20 cellular contexts compared by ENCODE assay signal in genomic region chr3:159892801-159893200, GRCh38. TPM values are rescaled to one million over a fixed set of nuclear protein-coding genes. Genes with fewer than 3 reads are reported as not detected.
"Had no signal": no experiment of that assay in that cellular context is flagged by ENCODE, and none has a peak within 500 bp of the region (broad histone marks: within the 10 kb centered on the region; RNA-seq: fewer than 3 reads in every experiment).

No MANE protein-coding gene starts in this region.

- H3K4me1 Mint-ChIP-seq: activated CD4-positive, alpha-beta T cell treated with anti-CD3 and anti-CD28 coated beads for 36 hours; activated naive CD8-positive, alpha-beta T cell treated with anti-CD3 and anti-CD28 coated beads, Interleukin-2, amount 10 ng/mL, durations not matched to agents 7 days and 5 days; endodermal cell; naive thymus-derived CD8-positive, alpha-beta T cell; neural progenitor cell; WTC11 had no signal

- H3K27ac ChIP-seq: coronary artery, esophagus squamous epithelium, neural progenitor cell, spleen had no signal

- H3K4me1 ChIP-seq: neural progenitor cell had no signal

- H3K4me2 ChIP-seq: neural progenitor cell had no signal

- H3K9me3 ChIP-seq: esophagus squamous epithelium, spleen, thyroid gland had no signal

- H3K9ac ChIP-seq: neural progenitor cell had no signal

- H3K27me3 ChIP-seq: esophagus squamous epithelium, neural progenitor cell, spleen, thyroid gland had no signal

- H3K9me3 Mint-ChIP-seq: activated CD4-positive, alpha-beta memory T cell treated with anti-CD3 and anti-CD28 coated beads for 36 hours; activated naive CD8-positive, alpha-beta T cell treated with anti-CD3 and anti-CD28 coated beads, Interleukin-2, amount 10 ng/mL, durations not matched to agents 7 days and 5 days; endodermal cell; naive thymus-derived CD8-positive, alpha-beta T cell; neural progenitor cell; WTC11 had no signal

- H3K4me3 ChIP-seq: coronary artery, esophagus squamous epithelium, lung, neural progenitor cell, spleen, thyroid gland had no signal

- H3K4me3 Mint-ChIP-seq: activated CD4-positive, alpha-beta memory T cell treated with anti-CD3 and anti-CD28 coated beads for 36 hours; activated CD4-positive, alpha-beta T cell treated with anti-CD3 and anti-CD28 coated beads for 36 hours; activated naive CD8-positive, alpha-beta T cell treated with anti-CD3 and anti-CD28 coated beads, Interleukin-2, amount 10 ng/mL, durations not matched to agents 7 days and 5 days; endodermal cell; naive thymus-derived CD8-positive, alpha-beta T cell; neural progenitor cell; WTC11 had no signal

- H3K36me3 Mint-ChIP-seq: activated CD4-positive, alpha-beta memory T cell treated with anti-CD3 and anti-CD28 coated beads for 36 hours; activated naive CD8-positive, alpha-beta T cell treated with anti-CD3 and anti-CD28 coated beads, Interleukin-2, amount 10 ng/mL, durations not matched to agents 7 days and 5 days; naive thymus-derived CD8-positive, alpha-beta T cell had no signal

- H3K27ac Mint-ChIP-seq: activated CD4-positive, alpha-beta memory T cell treated with anti-CD3 and anti-CD28 coated beads for 36 hours; activated CD4-positive, alpha-beta T cell treated with anti-CD3 and anti-CD28 coated beads for 36 hours; activated naive CD8-positive, alpha-beta T cell treated with anti-CD3 and anti-CD28 coated beads, Interleukin-2, amount 10 ng/mL, durations not matched to agents 7 days and 5 days; endodermal cell; naive thymus-derived CD8-positive, alpha-beta T cell; neural progenitor cell; WTC11 had no signal

- H3K36me3 ChIP-seq: esophagus squamous epithelium, thyroid gland had no signal

- DNase-seq: activated CD4-positive, alpha-beta memory T cell treated with anti-CD3 and anti-CD28 coated beads for 36 hours; activated CD4-positive, alpha-beta T cell treated with anti-CD3 and anti-CD28 coated beads for 36 hours; activated naive CD4-positive, alpha-beta T cell treated with Interleukin-2 at 50 U/mL for 16 hours; activated naive CD8-positive, alpha-beta T cell treated with anti-CD3 and anti-CD28 coated beads, Interleukin-2, amount 10 ng/mL, durations not matched to agents 7 days and 5 days; activated T-cell treated with anti-CD3 and anti-CD28 coated beads, Interleukin-2, amount 50 U/mL, for 48 hours; amniotic stem cell; central memory CD4-positive, alpha-beta T cell; endodermal cell; esophagus squamous epithelium; naive thymus-derived CD8-positive, alpha-beta T cell; spleen; stimulated activated CD4-positive, alpha-beta T cell treated with anti-CD3 and anti-CD28 coated beads, Interleukin-4, amount 100 ng/mL, for 24 hours; stimulated activated naive CD4-positive, alpha-beta T cell treated with Interleukin-2 at 50 U/mL for 16 hours; T-helper 9 cell had no signal

- H2AFZ ChIP-seq: neural progenitor cell had no signal

RNA-seq across cellular contexts. Expression of gene SCHIP1, which starts 53.1 kb away (rescaled TPM):
- total RNA-seq: activated CD4-positive, alpha-beta T cell treated with anti-CD3 and anti-CD28 coated beads for 36 hours; activated naive CD8-positive, alpha-beta T cell treated with anti-CD3 and anti-CD28 coated beads, Interleukin-2, amount 10 ng/mL, durations not matched to agents 7 days and 5 days; naive thymus-derived CD8-positive, alpha-beta T cell; T-helper 1 cell treated with Interleukin-12 subunit alpha and Interleukin-12 subunit beta and Interleukin-4 antibody, amounts not matched to agents 30 ng/mL and 1 ng/mL, for 36 hours had no signal
- polyA plus RNA-seq: naive thymus-derived CD8-positive, alpha-beta T cell had no signal
